Comparison of ENCODE assay signal across 22 cellular contexts in genomic region chr11:64056213-64056785, GRCh38. TPM values are rescaled to one million over a fixed set of nuclear protein-coding genes. Genes with fewer than 3 reads are reported as not detected.
DNase-seq lines count a peak whose midpoint lies in the region; ATAC-seq and TF ChIP-seq lines count a peak whose summit lies in the region.
"Had no signal": no experiment of that assay in that cellular context is flagged by ENCODE, and none has a peak within 500 bp of the region (broad histone marks: within the 10 kb centered on the region; RNA-seq: fewer than 3 reads in every experiment).

No MANE protein-coding gene starts in this region.

- TF ChIP-seq CTCF in sigmoid colon (IDR thresholded peaks at IDR 0.05): no peak

- peak overlapping the region in 3 of 4 donors; percentile 59 to 76 (median 61) for H3K27ac ChIP-seq in sigmoid colon
- H3K27ac ChIP-seq: C4-2B, ovary had no signal

- whole genome bisulfite sequencing in sigmoid colon, 2 donors: 83 to 87% methylated on average over 15 of the region's 15 CpGs

- TF ChIP-seq EP300 in sigmoid colon (IDR thresholded peaks at IDR 0.05): no peak

- H3K4me1 ChIP-seq in sigmoid colon: peaks cover 0 to 69% (median 42%) of the 10 kb centered on the region in 4 donors

- peak; percentile 8 for DNase-seq in NCI-H1436 (lab: John Stamatoyannopoulos, UW)
- no peak for DNase-seq in NCI-H1436 treated with DMSO at 0.1 percent for 48 hours (lab: John Stamatoyannopoulos, UW)
- DNase-seq in NCI-H69 (lab: John Stamatoyannopoulos, UW): peak; percentile 74
- peak; percentile 44 to 95 (median 82) for DNase-seq in head of caudate nucleus
- no peak for DNase-seq in sigmoid colon
- DNase-seq in NCI-H446 treated with DMSO at 0.1 percent for 48 hours (lab: John Stamatoyannopoulos, UW): no peak
- DNase-seq in GM19240 (ENCODE audit: insufficient read length, low spot score): no peak
- DNase-seq: 8988T; activated B cell treated with CpG ODN at 0.5 μM for 24 hours; activated CD8-positive, alpha-beta memory T cell treated with anti-CD3 and anti-CD28 coated beads for 24 hours; activated naive CD8-positive, alpha-beta T cell treated with anti-CD3 and anti-CD28 coated beads for 36 hours; effector CD8-positive, alpha-beta T cell; left colon; ovary; Right ventricle myocardium superior; stimulated activated CD4-positive, alpha-beta T cell treated with anti-CD3 and anti-CD28 coated beads, Interleukin-4, amount 100 ng/mL, for 4 hours; stimulated activated CD8-positive, alpha-beta memory T cell treated with anti-CD3 and anti-CD28 coated beads, Interleukin-4, amount 100 ng/mL, for 48 hours; T-helper 2 cell had no signal

- TF ChIP-seq POLR2A in sigmoid colon (IDR thresholded peaks at IDR 0.05): no peak

- intact Hi-C loops in head of caudate nucleus (cut with DNase I) (no loop called here), sigmoid colon (cut with DNase I) (no loop called here)

- ATAC-seq in GM19395 (IDR thresholded peaks at IDR 0.05; ENCODE audit: unreplicated experiment): no peak
- ATAC-seq: left colon had no signal

- no peaks in the 10 kb centered on the region for H3K9me3 ChIP-seq in sigmoid colon
- H3K9me3 ChIP-seq: ovary had no signal

- H3K27me3 ChIP-seq in sigmoid colon: no peaks in the 10 kb centered on the region
- H3K27me3 ChIP-seq: ovary had no signal

- H3K36me3 ChIP-seq in sigmoid colon: no peaks in the 10 kb centered on the region
- H3K36me3 ChIP-seq: ovary had no signal

- no peak overlapping the region for H3K4me3 ChIP-seq in sigmoid colon
- H3K4me3 ChIP-seq: ovary, smooth muscle cell had no signal

RNA-seq across cellular contexts. Expression of gene FLRT1, which starts 20.6 kb away (rescaled TPM):
- total RNA-seq in sigmoid colon: 1 to 10 TPM in 3 of 4 donors, under 1 TPM in 1; 0.99 to 6.9 (median 3.1) TPM
- under 1 TPM in 1 of 3 donors, not detected in 2; 0.66 TPM for polyA plus RNA-seq in sigmoid colon
- total RNA-seq: activated B cell treated with CpG ODN at 0.5 μM for 24 hours; activated naive CD8-positive, alpha-beta T cell treated with anti-CD3 and anti-CD28 coated beads for 36 hours; activated T-helper 1 cell treated with anti-CD3 and anti-CD28 coated beads, Interleukin-12 subunit alpha, Interleukin-12 subunit beta, Interleukin-2, Interleukin-4 antibody, amounts not matched to agents 30 ng/mL and 10 ng/mL and 1 ng/mL, durations not matched to agents 14 hours and 24 hours and 36 hours had no signal

Comparison
In these comparisons a context has a peak if more than half of its experiments do, and no peak if none do; other contexts are left out.
1. DNase-seq: peak in NCI-H1436 (single experiment), NCI-H69 (single experiment) and head of caudate nucleus (42 of 42); none in NCI-H1436 treated with DMSO at 0.1 percent for 48 hours (single experiment), sigmoid colon (single experiment), NCI-H446 treated with DMSO at 0.1 percent for 48 hours (single experiment) and GM19240 (single experiment).